In the genomic region with DNA sequence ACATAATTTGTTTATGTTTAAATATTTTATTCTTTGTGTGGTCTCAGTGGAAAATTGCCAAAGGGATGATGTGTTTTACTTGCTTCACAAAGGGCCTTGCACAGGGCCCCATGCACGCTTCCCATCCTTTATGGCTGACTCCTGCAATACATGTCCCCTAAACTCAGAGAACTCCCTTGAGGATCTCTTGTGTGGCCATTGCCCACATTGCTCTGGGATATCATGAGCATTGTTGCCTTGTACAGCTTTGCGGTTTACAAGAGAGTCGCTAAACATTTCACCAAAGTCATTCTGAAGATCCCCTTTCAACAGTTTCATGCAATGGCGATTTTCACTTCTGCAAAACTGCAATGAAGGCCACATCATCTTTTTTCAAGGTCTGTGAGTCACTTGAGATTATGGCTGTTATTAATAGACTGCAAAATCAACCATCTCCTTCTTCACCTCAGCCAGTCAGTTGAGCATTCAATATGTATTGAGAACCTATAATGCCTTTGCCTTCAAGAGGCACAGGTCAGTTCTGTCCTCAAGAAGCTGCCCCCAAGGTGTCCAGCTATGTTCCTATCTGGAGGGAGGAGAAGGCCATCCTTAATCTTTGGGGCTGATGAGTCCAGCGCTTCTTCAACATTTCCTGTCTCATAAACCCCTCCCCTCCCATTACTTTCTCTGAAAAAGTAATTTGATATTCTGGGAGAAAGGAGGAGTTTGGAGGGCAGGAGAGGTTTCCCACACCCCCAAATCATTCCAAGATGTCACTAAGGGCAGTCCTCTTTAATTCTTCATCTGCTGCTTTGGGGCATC, we compare ENCODE assay signal across 11 cellular contexts.
DNase-seq lines count a peak whose midpoint lies in the region; ATAC-seq and TF ChIP-seq lines count a peak whose summit lies in the region.
"Had no signal": no experiment of that assay in that cellular context is flagged by ENCODE, and none has a peak within 500 bp of the region (broad histone marks: within the 10 kb centered on the region; RNA-seq: fewer than 3 reads in every experiment).

No MANE protein-coding gene starts in this region.

- H3K27me3 ChIP-seq in CD4-positive, CD25-positive, alpha-beta regulatory T cell (ENCODE audit: control insufficient read depth, insufficient read depth, low read length): no peaks in the 10 kb centered on the region
- H3K27me3 ChIP-seq in stomach: no peaks in the 10 kb centered on the region
- H3K27me3 ChIP-seq in suprapubic skin: no peaks in the 10 kb centered on the region

- no peaks in the 10 kb centered on the region for H3K4me1 Mint-ChIP-seq in CD4-positive, CD25-positive, alpha-beta regulatory T cell
- H3K4me1 Mint-ChIP-seq: activated naive CD4-positive, alpha-beta T cell treated with anti-CD3 and anti-CD28 coated beads, Interleukin-2, amount 50 U/mL, for 24 hours; neural crest cell had no signal

- intact Hi-C loops in stomach (cut with DNase I; ENCODE audit: low total_unique reads): no loop called here

- ATAC-seq in CD4-positive, CD25-positive, alpha-beta regulatory T cell (ENCODE audit: low read depth in 2 of 2): peak; percentile 50 to 61
- peak; percentile 99 for ATAC-seq in GM19372 (IDR thresholded peaks at IDR 0.05; ENCODE audit: low read depth, unreplicated experiment)
- peak; percentile 98 for ATAC-seq in HG03045 (IDR thresholded peaks at IDR 0.05; ENCODE audit: unreplicated experiment)

- 79 to 94% (median 83%) methylated on average over 5 of the region's 5 CpGs for WGBS in stomach, 5 donors
- 94% methylated on average over 5 of the region's 5 CpGs for WGBS in suprapubic skin

- TF ChIP-seq POLR2A in stomach (IDR thresholded peaks at IDR 0.05) (no peak), suprapubic skin (IDR thresholded peaks at IDR 0.05) (no peak)

- no peaks in the 10 kb centered on the region for H3K4me1 ChIP-seq in CD4-positive, CD25-positive, alpha-beta regulatory T cell (ENCODE audit: control insufficient read depth, insufficient read depth, low read length, poor library complexity, severe bottlenecking)
- H3K4me1 ChIP-seq in stomach (no peaks in the 10 kb centered on the region), suprapubic skin (no peaks in the 10 kb centered on the region)

- no peak overlapping the region for H3K27ac ChIP-seq in CD4-positive, CD25-positive, alpha-beta regulatory T cell (ENCODE audit: insufficient read depth, low read length, poor library complexity, severe bottlenecking)
- H3K27ac ChIP-seq in stomach: no peak overlapping the region
- H3K27ac ChIP-seq in suprapubic skin: no peak overlapping the region
- H3K27ac ChIP-seq: SK-N-MC had no signal

- H3K36me3 ChIP-seq in CD4-positive, CD25-positive, alpha-beta regulatory T cell (ENCODE audit: control insufficient read depth, insufficient read depth, low read length): no peaks in the 10 kb centered on the region
- H3K36me3 ChIP-seq in stomach (no peaks in the 10 kb centered on the region), suprapubic skin (no peaks in the 10 kb centered on the region)

- peaks cover 0 to 15% (median 3%) of the 10 kb centered on the region in 7 donors for H3K9me3 Mint-ChIP-seq in CD4-positive, CD25-positive, alpha-beta regulatory T cell
- H3K9me3 Mint-ChIP-seq: activated naive CD4-positive, alpha-beta T cell treated with anti-CD3 and anti-CD28 coated beads, Interleukin-2, amount 50 U/mL, for 24 hours had no signal

- no peaks in the 10 kb centered on the region for H3K36me3 Mint-ChIP-seq in CD4-positive, CD25-positive, alpha-beta regulatory T cell
- H3K36me3 Mint-ChIP-seq: activated naive CD4-positive, alpha-beta T cell treated with anti-CD3 and anti-CD28 coated beads, Interleukin-2, amount 50 U/mL, for 24 hours had no signal

- H3K4me3 ChIP-seq in CD4-positive, CD25-positive, alpha-beta regulatory T cell (ENCODE audit: low read depth, low read length): no peak overlapping the region
- H3K4me3 ChIP-seq in stomach (no peak overlapping the region), suprapubic skin (no peak overlapping the region)
- H3K4me3 ChIP-seq: SK-N-MC had no signal

- no peak overlapping the region for H3K4me3 Mint-ChIP-seq in CD4-positive, CD25-positive, alpha-beta regulatory T cell
- H3K4me3 Mint-ChIP-seq: activated naive CD4-positive, alpha-beta T cell treated with anti-CD3 and anti-CD28 coated beads, Interleukin-2, amount 50 U/mL, for 24 hours; neural crest cell had no signal

- no peaks in the 10 kb centered on the region for H3K9me3 ChIP-seq in CD4-positive, CD25-positive, alpha-beta regulatory T cell (ENCODE audit: control insufficient read depth in 2 of 2, low read length in 2 of 2)
- H3K9me3 ChIP-seq in stomach: peaks cover 0 to 6% (median 0%) of the 10 kb centered on the region in 4 donors
- no peaks in the 10 kb centered on the region for H3K9me3 ChIP-seq in suprapubic skin

- no peak overlapping the region for H3K27ac Mint-ChIP-seq in CD4-positive, CD25-positive, alpha-beta regulatory T cell
- H3K27ac Mint-ChIP-seq: activated naive CD4-positive, alpha-beta T cell treated with anti-CD3 and anti-CD28 coated beads, Interleukin-2, amount 50 U/mL, for 24 hours had no signal

- TF ChIP-seq CTCF in stomach (IDR thresholded peaks at IDR 0.05): no peak
- TF ChIP-seq CTCF in suprapubic skin (IDR thresholded peaks at IDR 0.05): no peak

- DNase-seq in CD4-positive, CD25-positive, alpha-beta regulatory T cell: no peak
- DNase-seq in OCI-M1 (lab: John Stamatoyannopoulos, UW): peak; percentile 13
- DNase-seq in stomach: no peak
- no peak for DNase-seq in foreskin melanocyte
- DNase-seq in suprapubic skin (ENCODE audit: low spot score in 2 of 2): no peak
- DNase-seq in stimulated activated CD4-positive, alpha-beta T cell treated with anti-CD3 and anti-CD28 coated beads, Interleukin-4, amount 100 ng/mL, for 1 hour: no peak

- TF ChIP-seq EP300 in stomach (IDR thresholded peaks at IDR 0.05) (no peak), suprapubic skin (IDR thresholded peaks at IDR 0.05) (no peak)

- H3K27me3 Mint-ChIP-seq in CD4-positive, CD25-positive, alpha-beta regulatory T cell: no peaks in the 10 kb centered on the region
